ENCODE assay signal across 8 cellular contexts in the genomic region with DNA sequence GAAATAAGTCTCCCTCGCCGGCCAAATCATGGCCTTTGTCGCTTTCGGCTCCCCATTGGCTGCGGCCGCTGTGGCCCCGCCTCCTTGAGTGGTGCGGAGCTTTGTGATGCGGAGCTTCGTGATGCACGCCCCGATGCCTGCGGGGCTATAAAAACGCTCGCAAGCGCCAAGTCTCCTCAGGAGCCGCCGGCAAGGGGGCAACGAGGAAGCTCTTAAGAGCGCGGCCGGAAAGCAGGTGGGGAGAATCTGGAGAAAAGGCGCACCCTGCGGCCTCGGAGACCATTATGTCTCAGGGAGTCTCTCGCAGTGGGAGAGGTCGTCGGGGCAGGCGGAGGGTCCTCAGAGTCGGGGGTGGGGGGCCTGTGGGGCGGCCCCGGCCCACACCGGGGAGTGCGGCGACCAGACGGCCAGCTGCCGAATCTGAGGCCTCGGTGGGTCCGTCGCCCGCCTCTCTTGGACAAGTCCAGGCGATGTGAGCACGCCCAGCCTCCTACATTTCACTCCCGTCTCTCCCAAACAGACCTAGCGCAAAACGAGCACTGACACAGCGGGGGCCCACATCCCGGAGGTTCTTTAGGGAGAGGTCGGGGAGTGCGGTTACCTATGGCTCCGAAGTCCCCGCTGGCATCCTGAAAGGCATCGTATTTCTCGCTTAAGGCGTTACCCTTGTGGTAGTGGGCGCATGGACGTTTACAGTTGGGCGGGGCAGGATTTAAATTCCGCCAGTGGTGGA.
DNase-seq lines count a peak whose midpoint lies in the region; ATAC-seq and TF ChIP-seq lines count a peak whose summit lies in the region.

A gene with protein sequence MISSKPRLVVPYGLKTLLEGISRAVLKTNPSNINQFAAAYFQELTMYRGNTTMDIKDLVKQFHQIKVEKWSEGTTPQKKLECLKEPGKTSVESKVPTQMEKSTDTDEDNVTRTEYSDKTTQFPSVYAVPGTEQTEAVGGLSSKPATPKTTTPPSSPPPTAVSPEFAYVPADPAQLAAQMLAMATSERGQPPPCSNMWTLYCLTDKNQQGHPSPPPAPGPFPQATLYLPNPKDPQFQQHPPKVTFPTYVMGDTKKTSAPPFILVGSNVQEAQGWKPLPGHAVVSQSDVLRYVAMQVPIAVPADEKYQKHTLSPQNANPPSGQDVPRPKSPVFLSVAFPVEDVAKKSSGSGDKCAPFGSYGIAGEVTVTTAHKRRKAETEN (plus strand): TSS at position 179 of the 733 bp plus-strand sequence. CDS start 4,053 bp downstream, outside the sequence.

- no peaks in the 10 kb centered on the region for H3K36me3 ChIP-seq in RWPE2 (ENCODE audit: low read depth)

- H3K9me3 Mint-ChIP-seq in activated naive CD4-positive, alpha-beta T cell treated with anti-CD3 and anti-CD28 coated beads, Interleukin-2, amount 50 U/mL, for 24 hours, result no peaks in the 10 kb centered on the region

- peak within 1 kb of the TSS; percentile 41 for H3K4me3 ChIP-seq in RWPE2 (ENCODE audit: severe bottlenecking)

- no peaks in the 10 kb centered on the region for H3K36me3 Mint-ChIP-seq in activated naive CD4-positive, alpha-beta T cell treated with anti-CD3 and anti-CD28 coated beads, Interleukin-2, amount 50 U/mL, for 24 hours

- H3K27me3 Mint-ChIP-seq in activated naive CD4-positive, alpha-beta T cell treated with anti-CD3 and anti-CD28 coated beads, Interleukin-2, amount 50 U/mL, for 24 hours, result peaks cover 9% of the 10 kb centered on the region

- no peaks in the 10 kb centered on the region for H3K27me3 ChIP-seq in RWPE2 (ENCODE audit: insufficient read depth, poor library complexity, severe bottlenecking)

- H3K4me3 Mint-ChIP-seq in activated naive CD4-positive, alpha-beta T cell treated with anti-CD3 and anti-CD28 coated beads, Interleukin-2, amount 50 U/mL, for 24 hours, result peak within 1 kb of the TSS; percentile 93

- H3K27ac Mint-ChIP-seq in activated naive CD4-positive, alpha-beta T cell treated with anti-CD3 and anti-CD28 coated beads, Interleukin-2, amount 50 U/mL, for 24 hours, result peak within 1 kb of the TSS; percentile 68

- H3K9me3 ChIP-seq in RWPE2 (ENCODE audit: severe bottlenecking), result no peaks in the 10 kb centered on the region

- peak within 1 kb of the TSS; percentile 12 for H3K27ac ChIP-seq in RWPE2 (ENCODE audit: poor library complexity, severe bottlenecking)

- peak; percentile 82 for ATAC-seq in GM19328 (IDR thresholded peaks at IDR 0.05; ENCODE audit: unreplicated experiment)
- ATAC-seq in HG03520 (IDR thresholded peaks at IDR 0.05; ENCODE audit: unreplicated experiment), result peak; percentile 85
- peak; percentile 93 for ATAC-seq in RWPE2 (ENCODE audit: low read depth)

- H3K4me1 Mint-ChIP-seq in activated naive CD4-positive, alpha-beta T cell treated with anti-CD3 and anti-CD28 coated beads, Interleukin-2, amount 50 U/mL, for 24 hours, result peaks cover 24% of the 10 kb centered on the region

- DNase-seq in C1 segment of cervical spinal cord (lab: John Stamatoyannopoulos, UW), result peak in 13 of 14 donors; percentile 19 to 80 (median 72)
- DNase-seq in RWPE2 (ENCODE audit: low spot score), result peak; percentile 86
- DNase-seq in globus pallidus (ENCODE audit: low spot score), result peak; percentile 81
- DNase-seq in non-pigmented ciliary epithelial cell (ENCODE audit: low read depth), result peak; percentile 66
- peak; percentile 66 for DNase-seq in stromal cell of bone marrow (ENCODE audit: low read depth)

- no peaks in the 10 kb centered on the region for H3K4me1 ChIP-seq in RWPE2 (ENCODE audit: insufficient read depth, poor library complexity, severe bottlenecking)

- TF ChIP-seq CTCF in RWPE2 (IDR thresholded peaks at IDR 0.05; ENCODE audit: poor library complexity, severe bottlenecking), result no peak

Comparison
In these comparisons a context has a peak if more than half of its experiments do, and no peak if none do; other contexts are left out.
1. Peak in every context shown above with its lines: DNase-seq, ATAC-seq, H3K4me3 ChIP-seq and H3K27ac ChIP-seq.